In the genomic region with DNA sequence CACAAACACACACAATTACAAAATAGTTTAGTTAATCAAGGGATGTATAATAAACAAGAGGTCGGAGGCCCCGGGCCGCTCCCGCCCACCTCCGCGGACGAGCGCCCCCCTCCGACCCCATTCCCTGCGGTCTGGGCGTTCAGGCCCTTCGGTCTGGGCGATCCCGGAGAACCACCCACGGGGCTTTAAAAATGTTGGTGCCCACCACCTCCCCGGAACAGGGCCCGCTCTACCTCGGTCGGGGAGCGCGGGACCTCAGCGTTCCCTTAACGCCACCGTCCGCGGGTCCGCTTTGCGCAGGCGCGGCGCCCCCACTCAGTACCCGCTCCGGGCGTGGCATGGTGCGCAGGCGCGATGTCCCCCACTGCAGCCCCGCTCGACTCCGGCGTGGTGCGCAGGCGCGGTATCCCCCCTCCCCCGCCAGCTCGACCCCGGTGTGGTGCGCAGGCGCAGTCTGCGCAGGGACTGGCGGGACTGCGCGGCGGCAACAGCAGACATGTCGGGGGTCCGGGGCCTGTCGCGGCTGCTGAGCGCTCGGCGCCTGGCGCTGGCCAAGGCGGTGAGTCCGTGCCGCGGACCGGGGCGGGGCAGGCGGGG, we compare ENCODE assay signal across 1 cellular context.
TF ChIP-seq lines count a peak whose summit lies in the region.

A gene with protein sequence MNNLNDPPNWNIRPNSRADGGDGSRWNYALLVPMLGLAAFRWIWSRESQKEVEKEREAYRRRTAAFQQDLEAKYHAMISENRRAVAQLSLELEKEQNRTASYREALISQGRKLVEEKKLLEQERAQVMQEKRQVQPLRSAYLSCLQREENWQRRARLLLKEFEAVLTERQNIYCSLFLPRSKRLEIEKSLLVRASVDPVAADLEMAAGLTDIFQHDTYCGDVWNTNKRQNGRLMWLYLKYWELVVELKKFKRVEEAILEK (minus strand): TSS at position 294 of the 597 bp plus-strand sequence. CDS start 1,304 bp downstream, outside the sequence.
A gene (plus strand): TSS at position 461 of the 597 bp plus-strand sequence. CDS start 36 bp downstream, at position 497.

TF ChIP-seq in GM23338, 12 proteins besides CTCF, POLR2A, EP300 and RAD21:
- TF ChIP-seq, protein P1, sequence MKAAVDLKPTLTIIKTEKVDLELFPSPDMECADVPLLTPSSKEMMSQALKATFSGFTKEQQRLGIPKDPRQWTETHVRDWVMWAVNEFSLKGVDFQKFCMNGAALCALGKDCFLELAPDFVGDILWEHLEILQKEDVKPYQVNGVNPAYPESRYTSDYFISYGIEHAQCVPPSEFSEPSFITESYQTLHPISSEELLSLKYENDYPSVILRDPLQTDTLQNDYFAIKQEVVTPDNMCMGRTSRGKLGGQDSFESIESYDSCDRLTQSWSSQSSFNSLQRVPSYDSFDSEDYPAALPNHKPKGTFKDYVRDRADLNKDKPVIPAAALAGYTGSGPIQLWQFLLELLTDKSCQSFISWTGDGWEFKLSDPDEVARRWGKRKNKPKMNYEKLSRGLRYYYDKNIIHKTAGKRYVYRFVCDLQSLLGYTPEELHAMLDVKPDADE (IDR thresholded peaks at IDR 0.05): no peak
- TF ChIP-seq ZNF114 (CRISPR knock-in tag; IDR thresholded peaks at IDR 0.05): no peak
- TF ChIP-seq, protein P2, sequence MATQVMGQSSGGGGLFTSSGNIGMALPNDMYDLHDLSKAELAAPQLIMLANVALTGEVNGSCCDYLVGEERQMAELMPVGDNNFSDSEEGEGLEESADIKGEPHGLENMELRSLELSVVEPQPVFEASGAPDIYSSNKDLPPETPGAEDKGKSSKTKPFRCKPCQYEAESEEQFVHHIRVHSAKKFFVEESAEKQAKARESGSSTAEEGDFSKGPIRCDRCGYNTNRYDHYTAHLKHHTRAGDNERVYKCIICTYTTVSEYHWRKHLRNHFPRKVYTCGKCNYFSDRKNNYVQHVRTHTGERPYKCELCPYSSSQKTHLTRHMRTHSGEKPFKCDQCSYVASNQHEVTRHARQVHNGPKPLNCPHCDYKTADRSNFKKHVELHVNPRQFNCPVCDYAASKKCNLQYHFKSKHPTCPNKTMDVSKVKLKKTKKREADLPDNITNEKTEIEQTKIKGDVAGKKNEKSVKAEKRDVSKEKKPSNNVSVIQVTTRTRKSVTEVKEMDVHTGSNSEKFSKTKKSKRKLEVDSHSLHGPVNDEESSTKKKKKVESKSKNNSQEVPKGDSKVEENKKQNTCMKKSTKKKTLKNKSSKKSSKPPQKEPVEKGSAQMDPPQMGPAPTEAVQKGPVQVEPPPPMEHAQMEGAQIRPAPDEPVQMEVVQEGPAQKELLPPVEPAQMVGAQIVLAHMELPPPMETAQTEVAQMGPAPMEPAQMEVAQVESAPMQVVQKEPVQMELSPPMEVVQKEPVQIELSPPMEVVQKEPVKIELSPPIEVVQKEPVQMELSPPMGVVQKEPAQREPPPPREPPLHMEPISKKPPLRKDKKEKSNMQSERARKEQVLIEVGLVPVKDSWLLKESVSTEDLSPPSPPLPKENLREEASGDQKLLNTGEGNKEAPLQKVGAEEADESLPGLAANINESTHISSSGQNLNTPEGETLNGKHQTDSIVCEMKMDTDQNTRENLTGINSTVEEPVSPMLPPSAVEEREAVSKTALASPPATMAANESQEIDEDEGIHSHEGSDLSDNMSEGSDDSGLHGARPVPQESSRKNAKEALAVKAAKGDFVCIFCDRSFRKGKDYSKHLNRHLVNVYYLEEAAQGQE (IDR thresholded peaks at IDR 0.05; ENCODE audit: unreplicated experiment): no peak
- TF ChIP-seq POLR2AphosphoS5 (IDR thresholded peaks at IDR 0.05; ENCODE audit: low read depth): peak; percentile 91
- no peak for TF ChIP-seq NANOG (IDR thresholded peaks at IDR 0.05; ENCODE audit: borderline replicate concordance)
- TF ChIP-seq, protein P3, sequence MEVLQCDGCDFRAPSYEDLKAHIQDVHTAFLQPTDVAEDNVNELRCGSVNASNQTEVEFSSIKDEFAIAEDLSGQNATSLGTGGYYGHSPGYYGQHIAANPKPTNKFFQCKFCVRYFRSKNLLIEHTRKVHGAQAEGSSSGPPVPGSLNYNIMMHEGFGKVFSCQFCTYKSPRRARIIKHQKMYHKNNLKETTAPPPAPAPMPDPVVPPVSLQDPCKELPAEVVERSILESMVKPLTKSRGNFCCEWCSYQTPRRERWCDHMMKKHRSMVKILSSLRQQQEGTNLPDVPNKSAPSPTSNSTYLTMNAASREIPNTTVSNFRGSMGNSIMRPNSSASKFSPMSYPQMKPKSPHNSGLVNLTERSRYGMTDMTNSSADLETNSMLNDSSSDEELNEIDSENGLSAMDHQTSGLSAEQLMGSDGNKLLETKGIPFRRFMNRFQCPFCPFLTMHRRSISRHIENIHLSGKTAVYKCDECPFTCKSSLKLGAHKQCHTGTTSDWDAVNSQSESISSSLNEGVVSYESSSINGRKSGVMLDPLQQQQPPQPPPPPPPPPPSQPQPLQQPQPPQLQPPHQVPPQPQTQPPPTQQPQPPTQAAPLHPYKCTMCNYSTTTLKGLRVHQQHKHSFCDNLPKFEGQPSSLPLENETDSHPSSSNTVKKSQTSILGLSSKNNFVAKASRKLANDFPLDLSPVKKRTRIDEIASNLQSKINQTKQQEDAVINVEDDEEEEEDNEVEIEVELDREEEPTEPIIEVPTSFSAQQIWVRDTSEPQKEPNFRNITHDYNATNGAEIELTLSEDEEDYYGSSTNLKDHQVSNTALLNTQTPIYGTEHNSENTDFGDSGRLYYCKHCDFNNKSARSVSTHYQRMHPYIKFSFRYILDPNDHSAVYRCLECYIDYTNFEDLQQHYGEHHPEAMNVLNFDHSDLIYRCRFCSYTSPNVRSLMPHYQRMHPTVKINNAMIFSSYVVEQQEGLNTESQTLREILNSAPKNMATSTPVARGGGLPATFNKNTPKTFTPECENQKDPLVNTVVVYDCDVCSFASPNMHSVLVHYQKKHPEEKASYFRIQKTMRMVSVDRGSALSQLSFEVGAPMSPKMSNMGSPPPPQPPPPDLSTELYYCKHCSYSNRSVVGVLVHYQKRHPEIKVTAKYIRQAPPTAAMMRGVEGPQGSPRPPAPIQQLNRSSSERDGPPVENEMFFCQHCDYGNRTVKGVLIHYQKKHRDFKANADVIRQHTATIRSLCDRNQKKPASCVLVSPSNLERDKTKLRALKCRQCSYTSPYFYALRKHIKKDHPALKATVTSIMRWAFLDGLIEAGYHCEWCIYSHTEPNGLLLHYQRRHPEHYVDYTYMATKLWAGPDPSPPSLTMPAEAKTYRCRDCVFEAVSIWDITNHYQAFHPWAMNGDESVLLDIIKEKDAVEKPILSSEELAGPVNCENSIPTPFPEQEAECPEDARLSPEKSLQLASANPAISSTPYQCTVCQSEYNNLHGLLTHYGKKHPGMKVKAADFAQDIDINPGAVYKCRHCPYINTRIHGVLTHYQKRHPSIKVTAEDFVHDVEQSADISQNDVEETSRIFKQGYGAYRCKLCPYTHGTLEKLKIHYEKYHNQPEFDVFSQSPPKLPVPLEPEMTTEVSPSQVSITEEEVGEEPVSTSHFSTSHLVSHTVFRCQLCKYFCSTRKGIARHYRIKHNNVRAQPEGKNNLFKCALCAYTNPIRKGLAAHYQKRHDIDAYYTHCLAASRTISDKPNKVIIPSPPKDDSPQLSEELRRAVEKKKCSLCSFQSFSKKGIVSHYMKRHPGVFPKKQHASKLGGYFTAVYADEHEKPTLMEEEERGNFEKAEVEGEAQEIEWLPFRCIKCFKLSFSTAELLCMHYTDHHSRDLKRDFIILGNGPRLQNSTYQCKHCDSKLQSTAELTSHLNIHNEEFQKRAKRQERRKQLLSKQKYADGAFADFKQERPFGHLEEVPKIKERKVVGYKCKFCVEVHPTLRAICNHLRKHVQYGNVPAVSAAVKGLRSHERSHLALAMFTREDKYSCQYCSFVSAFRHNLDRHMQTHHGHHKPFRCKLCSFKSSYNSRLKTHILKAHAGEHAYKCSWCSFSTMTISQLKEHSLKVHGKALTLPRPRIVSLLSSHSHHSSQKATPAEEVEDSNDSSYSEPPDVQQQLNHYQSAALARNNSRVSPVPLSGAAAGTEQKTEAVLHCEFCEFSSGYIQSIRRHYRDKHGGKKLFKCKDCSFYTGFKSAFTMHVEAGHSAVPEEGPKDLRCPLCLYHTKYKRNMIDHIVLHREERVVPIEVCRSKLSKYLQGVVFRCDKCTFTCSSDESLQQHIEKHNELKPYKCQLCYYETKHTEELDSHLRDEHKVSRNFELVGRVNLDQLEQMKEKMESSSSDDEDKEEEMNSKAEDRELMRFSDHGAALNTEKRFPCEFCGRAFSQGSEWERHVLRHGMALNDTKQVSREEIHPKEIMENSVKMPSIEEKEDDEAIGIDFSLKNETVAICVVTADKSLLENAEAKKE (CRISPR knock-in tag; IDR thresholded peaks at IDR 0.05): no peak
TF ChIP-seq in GM23338: peak in this region for 1.
